Comparison of ENCODE assay signal across 1 cellular context in genomic region chr18:76260941-76261472, GRCh38.
TF ChIP-seq lines count a peak whose summit lies in the region.

No MANE protein-coding gene starts in this region.

TF ChIP-seq in GM23338, 12 proteins besides CTCF, POLR2A, EP300 and RAD21 (continued from another document):
- TF ChIP-seq, protein P1, sequence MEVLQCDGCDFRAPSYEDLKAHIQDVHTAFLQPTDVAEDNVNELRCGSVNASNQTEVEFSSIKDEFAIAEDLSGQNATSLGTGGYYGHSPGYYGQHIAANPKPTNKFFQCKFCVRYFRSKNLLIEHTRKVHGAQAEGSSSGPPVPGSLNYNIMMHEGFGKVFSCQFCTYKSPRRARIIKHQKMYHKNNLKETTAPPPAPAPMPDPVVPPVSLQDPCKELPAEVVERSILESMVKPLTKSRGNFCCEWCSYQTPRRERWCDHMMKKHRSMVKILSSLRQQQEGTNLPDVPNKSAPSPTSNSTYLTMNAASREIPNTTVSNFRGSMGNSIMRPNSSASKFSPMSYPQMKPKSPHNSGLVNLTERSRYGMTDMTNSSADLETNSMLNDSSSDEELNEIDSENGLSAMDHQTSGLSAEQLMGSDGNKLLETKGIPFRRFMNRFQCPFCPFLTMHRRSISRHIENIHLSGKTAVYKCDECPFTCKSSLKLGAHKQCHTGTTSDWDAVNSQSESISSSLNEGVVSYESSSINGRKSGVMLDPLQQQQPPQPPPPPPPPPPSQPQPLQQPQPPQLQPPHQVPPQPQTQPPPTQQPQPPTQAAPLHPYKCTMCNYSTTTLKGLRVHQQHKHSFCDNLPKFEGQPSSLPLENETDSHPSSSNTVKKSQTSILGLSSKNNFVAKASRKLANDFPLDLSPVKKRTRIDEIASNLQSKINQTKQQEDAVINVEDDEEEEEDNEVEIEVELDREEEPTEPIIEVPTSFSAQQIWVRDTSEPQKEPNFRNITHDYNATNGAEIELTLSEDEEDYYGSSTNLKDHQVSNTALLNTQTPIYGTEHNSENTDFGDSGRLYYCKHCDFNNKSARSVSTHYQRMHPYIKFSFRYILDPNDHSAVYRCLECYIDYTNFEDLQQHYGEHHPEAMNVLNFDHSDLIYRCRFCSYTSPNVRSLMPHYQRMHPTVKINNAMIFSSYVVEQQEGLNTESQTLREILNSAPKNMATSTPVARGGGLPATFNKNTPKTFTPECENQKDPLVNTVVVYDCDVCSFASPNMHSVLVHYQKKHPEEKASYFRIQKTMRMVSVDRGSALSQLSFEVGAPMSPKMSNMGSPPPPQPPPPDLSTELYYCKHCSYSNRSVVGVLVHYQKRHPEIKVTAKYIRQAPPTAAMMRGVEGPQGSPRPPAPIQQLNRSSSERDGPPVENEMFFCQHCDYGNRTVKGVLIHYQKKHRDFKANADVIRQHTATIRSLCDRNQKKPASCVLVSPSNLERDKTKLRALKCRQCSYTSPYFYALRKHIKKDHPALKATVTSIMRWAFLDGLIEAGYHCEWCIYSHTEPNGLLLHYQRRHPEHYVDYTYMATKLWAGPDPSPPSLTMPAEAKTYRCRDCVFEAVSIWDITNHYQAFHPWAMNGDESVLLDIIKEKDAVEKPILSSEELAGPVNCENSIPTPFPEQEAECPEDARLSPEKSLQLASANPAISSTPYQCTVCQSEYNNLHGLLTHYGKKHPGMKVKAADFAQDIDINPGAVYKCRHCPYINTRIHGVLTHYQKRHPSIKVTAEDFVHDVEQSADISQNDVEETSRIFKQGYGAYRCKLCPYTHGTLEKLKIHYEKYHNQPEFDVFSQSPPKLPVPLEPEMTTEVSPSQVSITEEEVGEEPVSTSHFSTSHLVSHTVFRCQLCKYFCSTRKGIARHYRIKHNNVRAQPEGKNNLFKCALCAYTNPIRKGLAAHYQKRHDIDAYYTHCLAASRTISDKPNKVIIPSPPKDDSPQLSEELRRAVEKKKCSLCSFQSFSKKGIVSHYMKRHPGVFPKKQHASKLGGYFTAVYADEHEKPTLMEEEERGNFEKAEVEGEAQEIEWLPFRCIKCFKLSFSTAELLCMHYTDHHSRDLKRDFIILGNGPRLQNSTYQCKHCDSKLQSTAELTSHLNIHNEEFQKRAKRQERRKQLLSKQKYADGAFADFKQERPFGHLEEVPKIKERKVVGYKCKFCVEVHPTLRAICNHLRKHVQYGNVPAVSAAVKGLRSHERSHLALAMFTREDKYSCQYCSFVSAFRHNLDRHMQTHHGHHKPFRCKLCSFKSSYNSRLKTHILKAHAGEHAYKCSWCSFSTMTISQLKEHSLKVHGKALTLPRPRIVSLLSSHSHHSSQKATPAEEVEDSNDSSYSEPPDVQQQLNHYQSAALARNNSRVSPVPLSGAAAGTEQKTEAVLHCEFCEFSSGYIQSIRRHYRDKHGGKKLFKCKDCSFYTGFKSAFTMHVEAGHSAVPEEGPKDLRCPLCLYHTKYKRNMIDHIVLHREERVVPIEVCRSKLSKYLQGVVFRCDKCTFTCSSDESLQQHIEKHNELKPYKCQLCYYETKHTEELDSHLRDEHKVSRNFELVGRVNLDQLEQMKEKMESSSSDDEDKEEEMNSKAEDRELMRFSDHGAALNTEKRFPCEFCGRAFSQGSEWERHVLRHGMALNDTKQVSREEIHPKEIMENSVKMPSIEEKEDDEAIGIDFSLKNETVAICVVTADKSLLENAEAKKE (CRISPR knock-in tag; IDR thresholded peaks at IDR 0.05), result no peak
- no peak for TF ChIP-seq EZH2phosphoT487 (IDR thresholded peaks at IDR 0.05; ENCODE audit: unreplicated experiment)
- TF ChIP-seq JUNB (IDR thresholded peaks at IDR 0.05; ENCODE audit: unreplicated experiment), result no peak
